In genomic region chr3:115659253-115659652, GRCh38 we compare ENCODE assay signal across 8 cellular contexts. TPM values are rescaled to one million over a fixed set of nuclear protein-coding genes. Genes with fewer than 3 reads are reported as not detected.
A peak's percentile ranks its signal among the peaks of the same experiment; 100 is the strongest.
DNase-seq lines count a peak whose midpoint lies in the region; ATAC-seq and TF ChIP-seq lines count a peak whose summit lies in the region.

No MANE protein-coding gene starts in this region.

- CTCF ChIA-PET in BJ (lab: Yijun Ruan, JAX), result interaction anchor here (1.3 kb wide), 1 partner anchor 442 kb away, joined by 4 read pairs; no protein-coding TSS in a partner anchor

- H3K4me3 ChIP-seq in BJ (ENCODE audit: low read depth, low read length) (peak overlapping the region; percentile 51), HL-60 (replicated peaks; ENCODE audit: insufficient read depth, low read length) (peak overlapping the region; percentile 58), psoas muscle (peak overlapping the region; percentile 96)
- peak overlapping the region; percentile 78 for H3K4me3 ChIP-seq in effector memory CD4-positive, alpha-beta T cell (ENCODE audit: insufficient read depth, low read depth, low read length, poor library complexity, severe bottlenecking)

- TF ChIP-seq CTCF in BJ (IDR thresholded peaks at IDR 0.05; ENCODE audit: insufficient read depth, low read depth, low read length) (no peak), HL-60 (IDR thresholded peaks at IDR 0.05; ENCODE audit: insufficient read depth, low read length) (no peak), psoas muscle (IDR thresholded peaks at IDR 0.05) (no peak)

- H3K27me3 ChIP-seq in BJ (ENCODE audit: control insufficient read depth, insufficient read depth, low read length), result no peaks in the 10 kb centered on the region
- peaks cover 12% of the 10 kb centered on the region for H3K27me3 ChIP-seq in HL-60 (ENCODE audit: insufficient read depth, poor library complexity, severe bottlenecking)
- H3K27me3 ChIP-seq in effector memory CD4-positive, alpha-beta T cell (replicated peaks; ENCODE audit: control insufficient read depth, insufficient read depth, low read length, poor library complexity, severe bottlenecking), result no peaks in the 10 kb centered on the region
- H3K27me3 ChIP-seq in psoas muscle (ENCODE audit: insufficient read depth in 3 of 3, low read length in 2 of 3), result no peaks in the 10 kb centered on the region

- ATAC-seq in GM19397 (IDR thresholded peaks at IDR 0.05; ENCODE audit: unreplicated experiment), result peak; percentile 4
- peak in 2 of 4 donors; percentile 34 to 45 for ATAC-seq in psoas muscle

- H3K9me3 ChIP-seq in effector memory CD4-positive, alpha-beta T cell (ENCODE audit: control insufficient read depth, low read length), result no peaks in the 10 kb centered on the region
- H3K9me3 ChIP-seq in psoas muscle, result no peaks in the 10 kb centered on the region

- WGBS in psoas muscle, 3 donors, result 28 to 40% (median 29%) methylated on average over 6 of the region's 6 CpGs

- POLR2A ChIA-PET in BJ (lab: Charles Lee), result no interaction called here

- H3K27ac ChIP-seq in HL-60 (replicated peaks) (no peak overlapping the region), psoas muscle (peak overlapping the region; percentile 94)
- H3K27ac ChIP-seq in effector memory CD4-positive, alpha-beta T cell (ENCODE audit: insufficient read depth, low read length, poor library complexity, severe bottlenecking), result no peak overlapping the region

- DNase-seq in BJ (ENCODE audit: low read depth), result no peak
- DNase-seq in HL-60 (ENCODE audit: low read depth in 1 of 2, low spot score in 1 of 2), result no peak
- no peak for DNase-seq in effector memory CD4-positive, alpha-beta T cell
- no peak for DNase-seq in psoas muscle
- no peak for DNase-seq in SIG-M5 (lab: John Stamatoyannopoulos, UW)
- no peak for DNase-seq in NCI-H345 treated with DMSO at 0.1 percent for 48 hours (lab: John Stamatoyannopoulos, UW; ENCODE audit: unreplicated experiment)
- DNase-seq in EL, result no peak

- H3K36me3 ChIP-seq in BJ (ENCODE audit: control insufficient read depth, insufficient read depth, low read length) (no peaks in the 10 kb centered on the region), psoas muscle (ENCODE audit: insufficient read depth in 1 of 2, low read depth in 1 of 2) (no peaks in the 10 kb centered on the region)
- H3K36me3 ChIP-seq in effector memory CD4-positive, alpha-beta T cell (ENCODE audit: control insufficient read depth, insufficient read depth, low read length), result no peaks in the 10 kb centered on the region

- H3K4me1 ChIP-seq in effector memory CD4-positive, alpha-beta T cell (ENCODE audit: control insufficient read depth, insufficient read depth, low read length, poor library complexity, severe bottlenecking), result peaks cover 6% of the 10 kb centered on the region
- peaks cover 23% of the 10 kb centered on the region for H3K4me1 ChIP-seq in psoas muscle

- intact Hi-C loops in psoas muscle (cut with DNase I), result no loop called here

RNA-seq across cellular contexts. Expression of gene GAP43, which starts 35.9 kb away (rescaled TPM):
- polyA plus RNA-seq in BJ (2011; rRNA removed) (0.12 and 0.33 TPM in 2 replicates), psoas muscle (under 1 TPM; 0.05 to 0.35 (median 0.24) TPM)
- polyA minus RNA-seq in BJ (2011; rRNA and poly(A)+ RNA removed), result not detected in 2 replicates
- total RNA-seq in psoas muscle, result under 1 TPM in 2 of 4 donors, not detected in 2; 0.36 to 0.56 TPM
